15 cellular contexts compared by ENCODE assay signal in the genomic region with DNA sequence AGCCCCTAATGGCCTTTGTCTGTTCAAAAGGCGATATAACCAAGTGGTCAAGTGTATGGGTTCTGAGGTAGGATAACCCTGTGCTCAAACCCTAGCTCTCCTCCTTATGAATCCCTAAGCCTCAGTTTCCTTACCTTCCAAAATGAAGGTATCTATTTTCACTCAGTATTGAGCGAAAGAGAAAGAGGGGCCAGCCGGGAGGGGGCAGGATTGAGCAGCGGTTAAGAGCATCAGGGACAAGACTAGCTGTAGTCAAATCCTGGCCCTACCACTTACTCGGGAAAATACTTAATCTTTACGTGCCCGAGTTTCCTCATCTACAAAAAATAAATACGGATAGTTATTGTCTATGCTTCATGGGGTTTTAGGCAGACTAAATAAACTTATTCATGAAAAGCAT. TPM values are rescaled to one million over a fixed set of nuclear protein-coding genes. Genes with fewer than 3 reads are reported as not detected.
DNase-seq lines count a peak whose midpoint lies in the region; ATAC-seq and TF ChIP-seq lines count a peak whose summit lies in the region.
"Had no signal": no experiment of that assay in that cellular context is flagged by ENCODE, and none has a peak within 500 bp of the region (broad histone marks: within the 10 kb centered on the region; RNA-seq: fewer than 3 reads in every experiment).

No MANE protein-coding gene starts in this region.

- DNase-seq in DMS 273 (lab: John Stamatoyannopoulos, UW; ENCODE audit: unreplicated experiment): peak; percentile 30
- DNase-seq in DMS 273 treated with DMSO at 0.1 percent for 48 hours (lab: John Stamatoyannopoulos, UW): no peak
- peak; percentile 33 for DNase-seq in HEK293T (ENCODE audit: extremely low spot score)
- DNase-seq in WERI-Rb-1: no peak
- DNase-seq in NAMALWA (ENCODE audit: low spot score): no peak
- no peak for DNase-seq in activated T-helper 2 cell treated with anti-CD3 and anti-CD28 coated beads, Interferon-gamma antibody, Interleukin-2, Interleukin-4, amounts not matched to agents 10 μg/mL and 5 μg/mL and 100 μg/mL, durations not matched to agents 14 hours and 24 hours and 36 hours (ENCODE audit: low spot score)
- DNase-seq: IMR-90; NCI-H187; NK-92 treated with Interleukin-12 subunit alpha and Interleukin-12 subunit beta, amount 100 ng/mL, for 24 hours had no signal

- H3K4me3 Mint-ChIP-seq in activated T-helper 2 cell treated with anti-CD3 and anti-CD28 coated beads, Interferon-gamma antibody, Interleukin-2, Interleukin-4, amounts not matched to agents 10 μg/mL and 5 μg/mL and 100 μg/mL, durations not matched to agents 14 hours and 24 hours and 36 hours (ENCODE audit: low read depth): no peak overlapping the region

- TF ChIP-seq CTCF in WERI-Rb-1 (IDR thresholded peaks at IDR 0.05; ENCODE audit: low read depth, low read length) (peak; percentile 44), liver (IDR thresholded peaks at IDR 0.05; ENCODE audit: low read depth, low read length, missing input control) (peak; percentile 7)

- no peaks in the 10 kb centered on the region for H3K36me3 ChIP-seq in WERI-Rb-1
- no peaks in the 10 kb centered on the region for H3K36me3 ChIP-seq in liver (ENCODE audit: control insufficient read depth in 4 of 4, insufficient read depth in 3 of 4, low read depth in 1 of 4, low read length in 3 of 4)
- H3K36me3 ChIP-seq: SJCRH30 had no signal

- 79% methylated on average over 8 of the region's 8 CpGs for WGBS in liver

- peaks cover 1% of the 10 kb centered on the region for H3K27me3 Mint-ChIP-seq in activated T-helper 2 cell treated with anti-CD3 and anti-CD28 coated beads, Interferon-gamma antibody, Interleukin-2, Interleukin-4, amounts not matched to agents 10 μg/mL and 5 μg/mL and 100 μg/mL, durations not matched to agents 14 hours and 24 hours and 36 hours (ENCODE audit: low read depth)

- no peak for ATAC-seq in GM19455 (IDR thresholded peaks at IDR 0.05; ENCODE audit: unreplicated experiment)

- H3K9me3 Mint-ChIP-seq in activated T-helper 2 cell treated with anti-CD3 and anti-CD28 coated beads, Interferon-gamma antibody, Interleukin-2, Interleukin-4, amounts not matched to agents 10 μg/mL and 5 μg/mL and 100 μg/mL, durations not matched to agents 14 hours and 24 hours and 36 hours: no peaks in the 10 kb centered on the region

- H3K27ac Mint-ChIP-seq in activated T-helper 2 cell treated with anti-CD3 and anti-CD28 coated beads, Interferon-gamma antibody, Interleukin-2, Interleukin-4, amounts not matched to agents 10 μg/mL and 5 μg/mL and 100 μg/mL, durations not matched to agents 14 hours and 24 hours and 36 hours: no peak overlapping the region

- CTCF ChIA-PET in HEK293T (lab: Yijun Ruan, JAX): no interaction called here

- no peaks in the 10 kb centered on the region for H3K4me1 ChIP-seq in liver (ENCODE audit: control insufficient read depth in 4 of 4, insufficient read depth in 4 of 4, low read length in 3 of 4)
- H3K4me1 ChIP-seq: parathyroid adenoma, SJCRH30 had no signal

- H3K27me3 ChIP-seq in WERI-Rb-1 (ENCODE audit: insufficient read depth, low read depth, severe bottlenecking): peaks cover 94% of the 10 kb centered on the region
- no peaks in the 10 kb centered on the region for H3K27me3 ChIP-seq in liver (ENCODE audit: control insufficient read depth in 4 of 4, insufficient read depth in 4 of 4, low read length in 3 of 4)
- H3K27me3 ChIP-seq: SJCRH30 had no signal

- no peak overlapping the region for H3K9ac ChIP-seq in liver (ENCODE audit: low read depth in 1 of 2, low read length in 2 of 2)
- H3K9ac ChIP-seq: parathyroid adenoma had no signal

- H3K4me3 ChIP-seq in WERI-Rb-1 (ENCODE audit: low read depth, low read length) (no peak overlapping the region), liver (ENCODE audit: low read depth in 1 of 3, low read length in 3 of 3) (no peak overlapping the region)
- H3K4me3 ChIP-seq: coronary artery, SJCRH30 had no signal

- H3K27ac ChIP-seq in WERI-Rb-1 (no peak overlapping the region), liver (ENCODE audit: low read depth in 1 of 2, low read length in 2 of 2) (no peak overlapping the region)
- H3K27ac ChIP-seq: coronary artery, parathyroid adenoma, SJCRH30 had no signal

- TF ChIP-seq RAD21 in liver (IDR thresholded peaks at IDR 0.05): peak in 1 of 2 donors; percentile 11

- intact Hi-C loops in activated T-helper 2 cell treated with anti-CD3 and anti-CD28 coated beads, Interferon-gamma antibody, Interleukin-2, Interleukin-4, amounts not matched to agents 10 μg/mL and 5 μg/mL and 100 μg/mL, durations not matched to agents 14 hours and 24 hours and 36 hours (cut with micrococcal nuclease): no loop called here

- peaks cover 6% of the 10 kb centered on the region for H3K36me3 Mint-ChIP-seq in activated T-helper 2 cell treated with anti-CD3 and anti-CD28 coated beads, Interferon-gamma antibody, Interleukin-2, Interleukin-4, amounts not matched to agents 10 μg/mL and 5 μg/mL and 100 μg/mL, durations not matched to agents 14 hours and 24 hours and 36 hours (ENCODE audit: low read depth)

- H3K9me3 ChIP-seq in WERI-Rb-1 (ENCODE audit: severe bottlenecking) (peaks cover 6% of the 10 kb centered on the region), liver (ENCODE audit: control insufficient read depth in 4 of 4, low read length in 3 of 4) (no peaks in the 10 kb centered on the region)
- H3K9me3 ChIP-seq: SJCRH30 had no signal

- H3K4me1 Mint-ChIP-seq in activated T-helper 2 cell treated with anti-CD3 and anti-CD28 coated beads, Interferon-gamma antibody, Interleukin-2, Interleukin-4, amounts not matched to agents 10 μg/mL and 5 μg/mL and 100 μg/mL, durations not matched to agents 14 hours and 24 hours and 36 hours (ENCODE audit: low read depth): no peaks in the 10 kb centered on the region

- POLR2A ChIA-PET in HEK293T (lab: Yijun Ruan, JAX): no interaction called here

TF ChIP-seq in HEK293T, 16 proteins besides CTCF, POLR2A, EP300 and RAD21:
- no peak for TF ChIP-seq LEF1 (IDR thresholded peaks at IDR 0.05; ENCODE audit: borderline replicate concordance)
- no peak for TF ChIP-seq ZNF384 (IDR thresholded peaks at IDR 0.05)
- TF ChIP-seq FOXK2 (IDR thresholded peaks at IDR 0.05): no peak
- TF ChIP-seq ARNT (IDR thresholded peaks at IDR 0.05): no peak
- TF ChIP-seq FOXM1 (IDR thresholded peaks at IDR 0.05; ENCODE audit: borderline replicate concordance): no peak
- TF ChIP-seq BHLHE40 (IDR thresholded peaks at IDR 0.05; ENCODE audit: borderline replicate concordance): no peak
- no peak for TF ChIP-seq TARDBP (IDR thresholded peaks at IDR 0.05)
- no peak for TF ChIP-seq HDGF (IDR thresholded peaks at IDR 0.05; ENCODE audit: borderline replicate concordance)
- TF ChIP-seq SUZ12 (IDR thresholded peaks at IDR 0.05): no peak
- TF ChIP-seq, protein P1, sequence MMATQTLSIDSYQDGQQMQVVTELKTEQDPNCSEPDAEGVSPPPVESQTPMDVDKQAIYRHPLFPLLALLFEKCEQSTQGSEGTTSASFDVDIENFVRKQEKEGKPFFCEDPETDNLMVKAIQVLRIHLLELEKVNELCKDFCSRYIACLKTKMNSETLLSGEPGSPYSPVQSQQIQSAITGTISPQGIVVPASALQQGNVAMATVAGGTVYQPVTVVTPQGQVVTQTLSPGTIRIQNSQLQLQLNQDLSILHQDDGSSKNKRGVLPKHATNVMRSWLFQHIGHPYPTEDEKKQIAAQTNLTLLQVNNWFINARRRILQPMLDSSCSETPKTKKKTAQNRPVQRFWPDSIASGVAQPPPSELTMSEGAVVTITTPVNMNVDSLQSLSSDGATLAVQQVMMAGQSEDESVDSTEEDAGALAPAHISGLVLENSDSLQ (IDR thresholded peaks at IDR 0.05): no peak
- TF ChIP-seq FOXA1 (IDR thresholded peaks at IDR 0.05): no peak
- TF ChIP-seq CTBP1 (IDR thresholded peaks at IDR 0.05; ENCODE audit: borderline replicate concordance): no peak
- no peak for TF ChIP-seq ELF4 (IDR thresholded peaks at IDR 0.05)
TF ChIP-seq in HEK293T: peak in this region for 0.

TF ChIP-seq in liver, 16 proteins besides CTCF, POLR2A, EP300 and RAD21 (continues in another document):
- no peak for TF ChIP-seq EGR1 (IDR thresholded peaks at IDR 0.05; ENCODE audit: low read depth in 2 of 2)
- TF ChIP-seq, protein P2, sequence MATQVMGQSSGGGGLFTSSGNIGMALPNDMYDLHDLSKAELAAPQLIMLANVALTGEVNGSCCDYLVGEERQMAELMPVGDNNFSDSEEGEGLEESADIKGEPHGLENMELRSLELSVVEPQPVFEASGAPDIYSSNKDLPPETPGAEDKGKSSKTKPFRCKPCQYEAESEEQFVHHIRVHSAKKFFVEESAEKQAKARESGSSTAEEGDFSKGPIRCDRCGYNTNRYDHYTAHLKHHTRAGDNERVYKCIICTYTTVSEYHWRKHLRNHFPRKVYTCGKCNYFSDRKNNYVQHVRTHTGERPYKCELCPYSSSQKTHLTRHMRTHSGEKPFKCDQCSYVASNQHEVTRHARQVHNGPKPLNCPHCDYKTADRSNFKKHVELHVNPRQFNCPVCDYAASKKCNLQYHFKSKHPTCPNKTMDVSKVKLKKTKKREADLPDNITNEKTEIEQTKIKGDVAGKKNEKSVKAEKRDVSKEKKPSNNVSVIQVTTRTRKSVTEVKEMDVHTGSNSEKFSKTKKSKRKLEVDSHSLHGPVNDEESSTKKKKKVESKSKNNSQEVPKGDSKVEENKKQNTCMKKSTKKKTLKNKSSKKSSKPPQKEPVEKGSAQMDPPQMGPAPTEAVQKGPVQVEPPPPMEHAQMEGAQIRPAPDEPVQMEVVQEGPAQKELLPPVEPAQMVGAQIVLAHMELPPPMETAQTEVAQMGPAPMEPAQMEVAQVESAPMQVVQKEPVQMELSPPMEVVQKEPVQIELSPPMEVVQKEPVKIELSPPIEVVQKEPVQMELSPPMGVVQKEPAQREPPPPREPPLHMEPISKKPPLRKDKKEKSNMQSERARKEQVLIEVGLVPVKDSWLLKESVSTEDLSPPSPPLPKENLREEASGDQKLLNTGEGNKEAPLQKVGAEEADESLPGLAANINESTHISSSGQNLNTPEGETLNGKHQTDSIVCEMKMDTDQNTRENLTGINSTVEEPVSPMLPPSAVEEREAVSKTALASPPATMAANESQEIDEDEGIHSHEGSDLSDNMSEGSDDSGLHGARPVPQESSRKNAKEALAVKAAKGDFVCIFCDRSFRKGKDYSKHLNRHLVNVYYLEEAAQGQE (IDR thresholded peaks at IDR 0.05): no peak
- no peak for TF ChIP-seq HNF4G (IDR thresholded peaks at IDR 0.05)
- no peak for TF ChIP-seq NR2F2 (IDR thresholded peaks at IDR 0.05)
- no peak for TF ChIP-seq RXRA (IDR thresholded peaks at IDR 0.05)

RNA-seq across cellular contexts. Expression of a gene that starts 25.7 kb away (rescaled TPM):
- total RNA-seq in liver: 1 to 10 TPM in 1 of 2 donors, under 1 TPM in 1; 0.84 to 1.5 TPM
- polyA plus RNA-seq in liver: under 1 TPM; 0.21 to 0.42 TPM
- 0.28 and 0.34 TPM in 2 replicates for total RNA-seq in activated T-helper 2 cell treated with anti-CD3 and anti-CD28 coated beads, Interferon-gamma antibody, Interleukin-2, Interleukin-4, amounts not matched to agents 10 μg/mL and 5 μg/mL and 100 μg/mL, durations not matched to agents 14 hours and 24 hours and 36 hours
- total RNA-seq: A172, IMR-90, SJCRH30 had no signal
- polyA plus RNA-seq: IMR-90 had no signal

RNA-seq across cellular contexts. Expression of a gene that starts 41.1 kb away (rescaled TPM):
- 1 to 10 TPM; 2.4 to 6.6 TPM for total RNA-seq in liver
- polyA plus RNA-seq in liver: 1 to 10 TPM in 1 of 2 donors, under 1 TPM in 1; 0.85 to 1.1 TPM
- total RNA-seq in activated T-helper 2 cell treated with anti-CD3 and anti-CD28 coated beads, Interferon-gamma antibody, Interleukin-2, Interleukin-4, amounts not matched to agents 10 μg/mL and 5 μg/mL and 100 μg/mL, durations not matched to agents 14 hours and 24 hours and 36 hours: 0.21 and 0.32 TPM in 2 replicates
- total RNA-seq: A172, IMR-90, SJCRH30 had no signal
- polyA plus RNA-seq: IMR-90 had no signal

Comparison
In these comparisons a context has a peak if more than half of its experiments do, and no peak if none do; other contexts are left out.
1. DNase-seq: peak in DMS 273 (single experiment) and HEK293T (single experiment); none in DMS 273 treated with DMSO at 0.1 percent for 48 hours (single experiment), WERI-Rb-1 (single experiment), NAMALWA (single experiment) and activated T-helper 2 cell treated with anti-CD3 and anti-CD28 coated beads, Interferon-gamma antibody, Interleukin-2, Interleukin-4, amounts not matched to agents 10 μg/mL and 5 μg/mL and 100 μg/mL, durations not matched to agents 14 hours and 24 hours and 36 hours (single experiment).